18 cellular contexts compared by ENCODE assay signal in the genomic region with DNA sequence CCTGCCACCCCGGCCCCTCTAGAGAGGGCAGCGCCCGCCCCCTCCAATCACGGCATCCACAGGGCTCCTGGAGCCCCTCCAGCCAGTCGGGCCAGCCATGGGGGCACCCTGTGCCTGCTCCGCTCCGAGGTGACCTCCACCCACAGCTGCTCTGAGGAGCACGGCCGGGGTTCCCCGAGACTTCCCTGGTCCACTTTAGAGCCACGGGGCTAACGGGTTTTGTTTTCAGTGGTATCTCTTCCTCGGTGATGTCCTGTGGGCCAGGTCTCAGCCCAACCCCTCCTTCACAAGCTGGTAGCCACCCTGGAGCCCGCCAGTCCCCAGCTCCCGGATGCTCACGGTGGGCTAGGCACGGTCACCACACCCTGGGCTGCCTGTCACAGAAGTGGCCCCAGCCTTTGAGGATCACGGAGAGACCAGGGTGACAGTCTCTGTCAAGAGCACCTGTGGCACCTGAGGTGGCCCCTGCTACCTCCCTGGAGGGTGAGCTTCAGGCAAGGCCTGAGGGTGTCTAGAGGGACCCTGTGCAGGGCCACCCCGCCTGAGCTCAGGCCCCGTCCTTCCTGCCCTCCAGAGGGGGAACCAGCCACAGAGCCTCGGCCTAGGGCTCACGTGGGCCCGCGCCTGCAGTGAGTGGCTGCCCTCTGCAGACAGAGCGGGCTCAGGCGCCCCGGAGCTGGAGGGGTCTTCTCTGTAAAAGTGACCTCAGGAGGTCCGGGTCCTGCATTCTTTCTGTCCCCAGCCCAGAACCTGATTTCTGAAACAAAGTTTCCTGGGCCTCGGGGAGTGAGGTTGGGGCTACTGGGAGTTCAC.
DNase-seq lines count a peak whose midpoint lies in the region; ATAC-seq and TF ChIP-seq lines count a peak whose summit lies in the region.
"Had no signal": no experiment of that assay in that cellular context is flagged by ENCODE, and none has a peak within 500 bp of the region (broad histone marks: within the 10 kb centered on the region; RNA-seq: fewer than 3 reads in every experiment).

No MANE protein-coding gene starts in this region.

- no peak overlapping the region for H3K27ac ChIP-seq in heart right ventricle
- no peak overlapping the region for H3K27ac ChIP-seq in aorta (ENCODE audit: low read depth in 1 of 2, low read length in 2 of 2)
- H3K27ac ChIP-seq: adrenal gland had no signal

- H3K36me3 Mint-ChIP-seq in T-helper 2 cell treated with Interferon-gamma antibody and Interleukin-4, amounts not matched to agents 5 μg/mL and 100 μg/mL, for 36 hours (ENCODE audit: low read depth) = no peaks in the 10 kb centered on the region

- no peaks in the 10 kb centered on the region for H3K9me3 ChIP-seq in heart right ventricle
- no peaks in the 10 kb centered on the region for H3K9me3 ChIP-seq in aorta (ENCODE audit: control insufficient read depth, low read length)
- H3K9me3 ChIP-seq: adrenal gland, mucosa of descending colon had no signal

- TF ChIP-seq POLR2A in lower leg skin (IDR thresholded peaks at IDR 0.05) = no peak
- TF ChIP-seq POLR2A in erythroblast (IDR thresholded peaks at IDR 0.05; ENCODE audit: low read length) = no peak

- no peaks in the 10 kb centered on the region for H3K27me3 Mint-ChIP-seq in T-helper 2 cell treated with Interferon-gamma antibody and Interleukin-4, amounts not matched to agents 5 μg/mL and 100 μg/mL, for 36 hours (ENCODE audit: low read depth)

- intact Hi-C loops in Right ventricle myocardium superior (cut with DNase I) (no loop called here), heart right ventricle (cut with DNase I) (no loop called here), lower leg skin (cut with DNase I; ENCODE audit: low total_unique reads) (no loop called here), aorta (cut with DNase I) (no loop called here)

- H3K4me3 ChIP-seq in heart right ventricle = no peak overlapping the region
- no peak overlapping the region for H3K4me3 ChIP-seq in lower leg skin (ENCODE audit: low read depth, poor library complexity, severe bottlenecking)
- no peak overlapping the region for H3K4me3 ChIP-seq in aorta (ENCODE audit: low read length in 2 of 2)
- H3K4me3 ChIP-seq: adrenal gland, mucosa of descending colon had no signal

- TF ChIP-seq CTCF in heart right ventricle (IDR thresholded peaks at IDR 0.05) = no peak
- no peak for TF ChIP-seq CTCF in lower leg skin (IDR thresholded peaks at IDR 0.05)

- ATAC-seq in Right ventricle myocardium superior (ENCODE audit: poor library complexity) (no peak), heart right ventricle (no peak), aorta (ENCODE audit: low FRiP score) (no peak)
- ATAC-seq: mucosa of descending colon had no signal

- no peak overlapping the region for H3K4me3 Mint-ChIP-seq in T-helper 2 cell treated with Interferon-gamma antibody and Interleukin-4, amounts not matched to agents 5 μg/mL and 100 μg/mL, for 36 hours
- H3K4me3 Mint-ChIP-seq: activated T-helper 1 cell treated with anti-CD3 and anti-CD28 coated beads, Interleukin-12 subunit alpha, Interleukin-12 subunit beta, Interleukin-2, Interleukin-4 antibody, amounts not matched to agents 30 ng/mL and 10 ng/mL and 1 ng/mL, durations not matched to agents 14 hours and 24 hours and 36 hours; central memory CD8-positive, alpha-beta T cell had no signal

- no peaks in the 10 kb centered on the region for H3K9me3 Mint-ChIP-seq in T-helper 2 cell treated with Interferon-gamma antibody and Interleukin-4, amounts not matched to agents 5 μg/mL and 100 μg/mL, for 36 hours
- H3K9me3 Mint-ChIP-seq: activated T-helper 1 cell treated with anti-CD3 and anti-CD28 coated beads, Interleukin-12 subunit alpha, Interleukin-12 subunit beta, Interleukin-2, Interleukin-4 antibody, amounts not matched to agents 30 ng/mL and 10 ng/mL and 1 ng/mL, durations not matched to agents 14 hours and 24 hours and 36 hours; central memory CD8-positive, alpha-beta T cell had no signal

- no peak overlapping the region for H3K27ac Mint-ChIP-seq in T-helper 2 cell treated with Interferon-gamma antibody and Interleukin-4, amounts not matched to agents 5 μg/mL and 100 μg/mL, for 36 hours
- H3K27ac Mint-ChIP-seq: activated T-helper 1 cell treated with anti-CD3 and anti-CD28 coated beads, Interleukin-12 subunit alpha, Interleukin-12 subunit beta, Interleukin-2, Interleukin-4 antibody, amounts not matched to agents 30 ng/mL and 10 ng/mL and 1 ng/mL, durations not matched to agents 14 hours and 24 hours and 36 hours had no signal

- WGBS in heart right ventricle, 2 donors = 91% methylated on average over 29 of the region's 29 CpGs
- WGBS in lower leg skin, 2 donors = 87 to 93% methylated on average over 17 to 18 of the region's 29 CpGs
- WGBS in aorta, 2 donors = 91 to 92% methylated on average over 29 of the region's 29 CpGs

- DNase-seq in Right ventricle myocardium superior = peak; percentile 24
- no peak for DNase-seq in heart right ventricle
- peak; percentile 3 for DNase-seq in T-helper 2 cell treated with Interferon-gamma antibody and Interleukin-4, amounts not matched to agents 5 μg/mL and 100 μg/mL, for 36 hours (ENCODE audit: low spot score)
- peak; percentile 11 to 82 for DNase-seq in lower leg skin (ENCODE audit: low spot score in 2 of 2)
- peak; percentile 39 to 71 for DNase-seq in aorta
- no peak for DNase-seq in NCI-H1092 (lab: John Stamatoyannopoulos, UW)
- DNase-seq in erythroblast (lab: John Stamatoyannopoulos, UW) = no peak
- no peak for DNase-seq in stimulated activated CD4-positive, alpha-beta T cell treated with anti-CD3 and anti-CD28 coated beads, Interleukin-2, amount 100 ng/mL, for 48 hours
- DNase-seq: activated CD4-positive, alpha-beta T cell treated with anti-CD3 and anti-CD28 coated beads for 4 hours; Calu3; effector memory CD4-positive, alpha-beta T cell; mucosa of descending colon; nucleus accumbens; substantia nigra; T1000 had no signal

- no peaks in the 10 kb centered on the region for H3K27me3 ChIP-seq in heart right ventricle
- H3K27me3 ChIP-seq in aorta (ENCODE audit: control insufficient read depth in 1 of 2, insufficient read depth in 2 of 2, low read length in 1 of 2) = no peaks in the 10 kb centered on the region
- H3K27me3 ChIP-seq: adrenal gland had no signal

- H3K4me1 Mint-ChIP-seq in T-helper 2 cell treated with Interferon-gamma antibody and Interleukin-4, amounts not matched to agents 5 μg/mL and 100 μg/mL, for 36 hours (ENCODE audit: low read depth) = no peaks in the 10 kb centered on the region

- H3K4me1 ChIP-seq in heart right ventricle (peaks cover 7 to 26% (median 17%) of the 10 kb centered on the region in 9 donors), aorta (ENCODE audit: control insufficient read depth in 1 of 2, insufficient read depth in 2 of 2, low read length in 2 of 2) (no peaks in the 10 kb centered on the region)

- H3K36me3 ChIP-seq in heart right ventricle (no peaks in the 10 kb centered on the region), aorta (ENCODE audit: control insufficient read depth in 1 of 2, insufficient read depth in 2 of 2, low read length in 1 of 2) (no peaks in the 10 kb centered on the region)
- H3K36me3 ChIP-seq: adrenal gland had no signal

Comparison
In these comparisons a context has a peak if more than half of its experiments do, and no peak if none do; other contexts are left out.
1. DNase-seq: peak in Right ventricle myocardium superior (single experiment), T-helper 2 cell treated with Interferon-gamma antibody and Interleukin-4, amounts not matched to agents 5 μg/mL and 100 μg/mL, for 36 hours (single experiment), lower leg skin (2 of 2) and aorta (2 of 2); none in heart right ventricle (0 of 2), NCI-H1092 (single experiment), erythroblast (0 of 2) and stimulated activated CD4-positive, alpha-beta T cell treated with anti-CD3 and anti-CD28 coated beads, Interleukin-2, amount 100 ng/mL, for 48 hours (0 of 2).